In genomic region chr14:70018713-70019201, GRCh38 we compare ENCODE assay signal across 8 cellular contexts.
DNase-seq lines count a peak whose midpoint lies in the region; ATAC-seq and TF ChIP-seq lines count a peak whose summit lies in the region.

No MANE protein-coding gene starts in this region.

- H3K4me3 Mint-ChIP-seq in activated CD8-positive, alpha-beta T cell treated with anti-CD3 and anti-CD28 coated beads, Interleukin-2, amount 10 ng/mL, durations not matched to agents 7 days and 5 days: peak overlapping the region; percentile 6
- no peak overlapping the region for H3K4me3 Mint-ChIP-seq in activated CD8-positive, alpha-beta T cell treated with anti-CD3 and anti-CD28 coated beads for 36 hours
- no peak overlapping the region for H3K4me3 Mint-ChIP-seq in activated naive CD8-positive, alpha-beta T cell treated with anti-CD3 and anti-CD28 coated beads for 36 hours

- peak overlapping the region; percentile 49 for H3K27ac ChIP-seq in RWPE1
- peak overlapping the region in 1 of 4 donors; percentile 20 for H3K27ac ChIP-seq in transverse colon

- TF ChIP-seq CTCF in activated CD8-positive, alpha-beta T cell treated with anti-CD3 and anti-CD28 coated beads for 36 hours (IDR thresholded peaks at IDR 0.05): no peak
- no peak for TF ChIP-seq CTCF in RWPE1 (conservative IDR thresholded peaks at IDR 0.05; ENCODE audit: low read depth)
- no peak for TF ChIP-seq CTCF in transverse colon (IDR thresholded peaks at IDR 0.05)

- no peak for TF ChIP-seq POLR2A in transverse colon (IDR thresholded peaks at IDR 0.05)

- no peaks in the 10 kb centered on the region for H3K9me3 Mint-ChIP-seq in activated CD8-positive, alpha-beta T cell treated with anti-CD3 and anti-CD28 coated beads, Interleukin-2, amount 10 ng/mL, durations not matched to agents 7 days and 5 days (ENCODE audit: insufficient read depth)
- no peaks in the 10 kb centered on the region for H3K9me3 Mint-ChIP-seq in activated CD8-positive, alpha-beta T cell treated with anti-CD3 and anti-CD28 coated beads for 36 hours
- H3K9me3 Mint-ChIP-seq in activated naive CD8-positive, alpha-beta T cell treated with anti-CD3 and anti-CD28 coated beads for 36 hours: no peaks in the 10 kb centered on the region

- H3K27me3 ChIP-seq in transverse colon: no peaks in the 10 kb centered on the region

- no peak overlapping the region for H3K4me3 ChIP-seq in transverse colon

- 45% methylated on average over 9 of the region's 9 CpGs; no CpG with 5 or more reads in 1 of the 2 donors for WGBS in transverse colon (ENCODE audit: low coverage in 1 of 2), 2 donors

- in situ Hi-C loops in transverse colon (cut with MboI; ENCODE audit: low pct_ligation_motif_present in 1 of 4, low pct_unique_long_range_greater_than_20kb in 1 of 4, low sequenced_read_pairs in 3 of 4): loop anchor here (25.0 kb wide), 1 partner anchor 431 kb away; no protein-coding TSS in a partner anchor

- no peaks in the 10 kb centered on the region for H3K36me3 ChIP-seq in transverse colon

- CTCF ChIA-PET in activated CD8-positive, alpha-beta T cell treated with anti-CD3 and anti-CD28 coated beads, Interleukin-2, amount 10 ng/mL, durations not matched to agents 7 days and 5 days (lab: Charles Lee): interaction anchor here (2.2 to 2.5 kb wide), 2 partner anchors 9 to 200 kb away, joined by 12 to 20 read pairs; no protein-coding TSS in a partner anchor
- CTCF ChIA-PET in activated CD8-positive, alpha-beta T cell treated with anti-CD3 and anti-CD28 coated beads for 36 hours (lab: Charles Lee): interaction anchor here (1.7 kb wide), 2 partner anchors 9 to 55 kb away, joined by 4 to 13 read pairs; no protein-coding TSS in a partner anchor
- CTCF ChIA-PET in RWPE1 (lab: Yijun Ruan, JAX): interaction anchor here (0.5 to 1.6 kb wide), 3 partner anchors 55 to 744 kb away, joined by 3 to 4 read pairs (median 3); no protein-coding TSS in a partner anchor

- POLR2A ChIA-PET in activated CD8-positive, alpha-beta T cell treated with anti-CD3 and anti-CD28 coated beads, Interleukin-2, amount 10 ng/mL, durations not matched to agents 7 days and 5 days (lab: Charles Lee): no interaction called here
- POLR2A ChIA-PET in activated CD8-positive, alpha-beta T cell treated with anti-CD3 and anti-CD28 coated beads for 36 hours (lab: Charles Lee): interaction anchor here (1.4 kb wide), 1 partner anchor 8 kb away, joined by 3 read pairs; no protein-coding TSS in a partner anchor
- POLR2A ChIA-PET in RWPE1 (lab: Yijun Ruan, JAX; ENCODE audit: low non-redundant PET): no interaction called here

- TF ChIP-seq EP300 in transverse colon (IDR thresholded peaks at IDR 0.05; ENCODE audit: low read depth): no peak

- ATAC-seq in activated CD8-positive, alpha-beta T cell treated with anti-CD3 and anti-CD28 coated beads, Interleukin-2, amount 10 ng/mL, durations not matched to agents 7 days and 5 days: peak; percentile 74
- ATAC-seq in activated CD8-positive, alpha-beta T cell treated with anti-CD3 and anti-CD28 coated beads for 36 hours: no peak
- peak; percentile 35 for ATAC-seq in left colon
- no peak for ATAC-seq in GM19035 (IDR thresholded peaks at IDR 0.05; ENCODE audit: unreplicated experiment)

- peaks cover 0 to 4% (median 0%) of the 10 kb centered on the region in 4 donors for H3K4me1 ChIP-seq in transverse colon

- H3K9me3 ChIP-seq in transverse colon: no peaks in the 10 kb centered on the region

- peak; percentile 41 for DNase-seq in activated CD8-positive, alpha-beta T cell treated with anti-CD3 and anti-CD28 coated beads, Interleukin-2, amount 10 ng/mL, durations not matched to agents 7 days and 5 days
- DNase-seq in activated CD8-positive, alpha-beta T cell treated with anti-CD3 and anti-CD28 coated beads for 36 hours: no peak
- DNase-seq in RWPE1 (ENCODE audit: low spot score) (no peak), left colon (peak; percentile 43 to 52), transverse colon (peak; percentile 52), cerebellar cortex (ENCODE audit: low spot score) (no peak)
- no peak for DNase-seq in activated naive CD8-positive, alpha-beta T cell treated with anti-CD3 and anti-CD28 coated beads for 36 hours

- no peaks in the 10 kb centered on the region for H3K36me3 Mint-ChIP-seq in activated CD8-positive, alpha-beta T cell treated with anti-CD3 and anti-CD28 coated beads, Interleukin-2, amount 10 ng/mL, durations not matched to agents 7 days and 5 days (ENCODE audit: low read depth)
- no peaks in the 10 kb centered on the region for H3K36me3 Mint-ChIP-seq in activated CD8-positive, alpha-beta T cell treated with anti-CD3 and anti-CD28 coated beads for 36 hours (ENCODE audit: low read depth)
- H3K36me3 Mint-ChIP-seq in activated naive CD8-positive, alpha-beta T cell treated with anti-CD3 and anti-CD28 coated beads for 36 hours: no peaks in the 10 kb centered on the region

- H3K4me1 Mint-ChIP-seq in activated CD8-positive, alpha-beta T cell treated with anti-CD3 and anti-CD28 coated beads, Interleukin-2, amount 10 ng/mL, durations not matched to agents 7 days and 5 days (ENCODE audit: low read depth): peaks cover 19% of the 10 kb centered on the region
- H3K4me1 Mint-ChIP-seq in activated CD8-positive, alpha-beta T cell treated with anti-CD3 and anti-CD28 coated beads for 36 hours (ENCODE audit: low read depth): peaks cover 7% of the 10 kb centered on the region
- H3K4me1 Mint-ChIP-seq in activated naive CD8-positive, alpha-beta T cell treated with anti-CD3 and anti-CD28 coated beads for 36 hours: peaks cover 6% of the 10 kb centered on the region

- H3K27me3 Mint-ChIP-seq in activated CD8-positive, alpha-beta T cell treated with anti-CD3 and anti-CD28 coated beads, Interleukin-2, amount 10 ng/mL, durations not matched to agents 7 days and 5 days (ENCODE audit: low read depth): peaks cover 15% of the 10 kb centered on the region
- H3K27me3 Mint-ChIP-seq in activated CD8-positive, alpha-beta T cell treated with anti-CD3 and anti-CD28 coated beads for 36 hours: peaks cover 14% of the 10 kb centered on the region
- no peaks in the 10 kb centered on the region for H3K27me3 Mint-ChIP-seq in activated naive CD8-positive, alpha-beta T cell treated with anti-CD3 and anti-CD28 coated beads for 36 hours

- no peak overlapping the region for H3K27ac Mint-ChIP-seq in activated CD8-positive, alpha-beta T cell treated with anti-CD3 and anti-CD28 coated beads, Interleukin-2, amount 10 ng/mL, durations not matched to agents 7 days and 5 days
- H3K27ac Mint-ChIP-seq in activated CD8-positive, alpha-beta T cell treated with anti-CD3 and anti-CD28 coated beads for 36 hours: no peak overlapping the region
- H3K27ac Mint-ChIP-seq in activated naive CD8-positive, alpha-beta T cell treated with anti-CD3 and anti-CD28 coated beads for 36 hours: no peak overlapping the region

- intact Hi-C loops in activated CD8-positive, alpha-beta T cell treated with anti-CD3 and anti-CD28 coated beads for 36 hours (cut with micrococcal nuclease): no loop called here
- intact Hi-C loops in left colon (cut with DNase I, micrococcal nuclease): no loop called here
- intact Hi-C loops in transverse colon (cut with DNase I; ENCODE audit: low total_unique reads): no loop called here

Comparison
In these comparisons a context has a peak if more than half of its experiments do, and no peak if none do; other contexts are left out.
1. ATAC-seq: peak in activated CD8-positive, alpha-beta T cell treated with anti-CD3 and anti-CD28 coated beads, Interleukin-2, amount 10 ng/mL, durations not matched to agents 7 days and 5 days (single experiment) and left colon (single experiment); none in activated CD8-positive, alpha-beta T cell treated with anti-CD3 and anti-CD28 coated beads for 36 hours (single experiment) and GM19035 (single experiment).
2. DNase-seq: peak in activated CD8-positive, alpha-beta T cell treated with anti-CD3 and anti-CD28 coated beads, Interleukin-2, amount 10 ng/mL, durations not matched to agents 7 days and 5 days (single experiment), left colon (2 of 2) and transverse colon (single experiment); none in activated CD8-positive, alpha-beta T cell treated with anti-CD3 and anti-CD28 coated beads for 36 hours (single experiment), RWPE1 (single experiment), cerebellar cortex (single experiment) and activated naive CD8-positive, alpha-beta T cell treated with anti-CD3 and anti-CD28 coated beads for 36 hours (single experiment).